In genomic region chr6:7747433-7747832, GRCh38 we compare ENCODE assay signal across 27 cellular contexts. TPM values are rescaled to one million over a fixed set of nuclear protein-coding genes. Genes with fewer than 3 reads are reported as not detected.
DNase-seq lines count a peak whose midpoint lies in the region; ATAC-seq, FAIRE-seq and TF ChIP-seq lines count a peak whose summit lies in the region.
"Had no signal": no experiment of that assay in that cellular context is flagged by ENCODE, and none has a peak within 500 bp of the region (broad histone marks: within the 10 kb centered on the region; RNA-seq: fewer than 3 reads in every experiment).

No MANE protein-coding gene starts in this region.

- POLR2A ChIA-PET in K562 (lab: Yijun Ruan, JAX): interaction anchor here (0.7 kb wide), 1 partner anchor 1590 kb away, joined by 3 read pairs; no protein-coding TSS in a partner anchor

- no peaks in the 10 kb centered on the region for H3K4me1 ChIP-seq in GM23338 (ENCODE audit: insufficient read depth)
- H3K4me1 ChIP-seq in K562 (replicated peaks in 1 of 2; ENCODE audit: control insufficient read depth in 2 of 2, insufficient read depth in 2 of 2, low read length in 2 of 2): no peaks in the 10 kb centered on the region
- H3K4me1 ChIP-seq in tibial nerve: no peaks in the 10 kb centered on the region
- H3K4me1 ChIP-seq: BE2C, BLaER1 had no signal

- H3K9me3 ChIP-seq in WERI-Rb-1 (ENCODE audit: severe bottlenecking): no peaks in the 10 kb centered on the region
- no peaks in the 10 kb centered on the region for H3K9me3 ChIP-seq in K562 (replicated peaks; ENCODE audit: control insufficient read depth, insufficient read depth, low read depth, low read length)
- H3K9me3 ChIP-seq in neural cell (ENCODE audit: low read length): no peaks in the 10 kb centered on the region
- H3K9me3 ChIP-seq in tibial nerve: no peaks in the 10 kb centered on the region
- H3K9me3 ChIP-seq: BE2C, BLaER1 had no signal

- TF ChIP-seq POLR2A in K562 (conservative IDR thresholded peaks at IDR 0.05): no peak
- TF ChIP-seq POLR2A in tibial nerve (IDR thresholded peaks at IDR 0.05): no peak

- H3K27ac ChIP-seq in GM23338 (ENCODE audit: low read depth) (no peak overlapping the region), WERI-Rb-1 (no peak overlapping the region), K562 (ENCODE audit: extremely low read depth, low read depth, low read length) (no peak overlapping the region), neural cell (ENCODE audit: low read length) (peak overlapping the region; percentile 70), tibial nerve (no peak overlapping the region)
- H3K27ac ChIP-seq: BLaER1 had no signal

- TF ChIP-seq CTCF in GM23338 (conservative IDR thresholded peaks at IDR 0.05; ENCODE audit: low read depth in 2 of 2) (peak in 1 of 2 experiments; percentile 27; a peak in 1 of 4 replicates), WERI-Rb-1 (IDR thresholded peaks at IDR 0.05; ENCODE audit: low read depth, low read length) (0 out of 2 replicates have a peak, but pooled peaks have one; percentile 18), K562 (IDR thresholded peaks at IDR 0.05 in 2 of 3, conservative IDR thresholded peaks at IDR 0.05 in 1 of 3; ENCODE audit: insufficient read depth in 2 of 3, low read depth in 1 of 3, low read length in 3 of 3) (peak in 2 of 3 experiments; percentile 8 to 37; a peak in 2 of 6 replicates), neural cell (IDR thresholded peaks at IDR 0.05; ENCODE audit: poor library complexity, severe bottlenecking) (peak; percentile 13), tibial nerve (IDR thresholded peaks at IDR 0.05) (no peak), CD14-positive monocyte (IDR thresholded peaks at IDR 0.05) (no peak)

- H3K4me1 Mint-ChIP-seq in GM23338: peaks cover 13% of the 10 kb centered on the region
- peaks cover 3% of the 10 kb centered on the region for H3K4me1 Mint-ChIP-seq in CD14-positive monocyte
- H3K4me1 Mint-ChIP-seq: CD8-positive, alpha-beta memory T cell had no signal

- H3K4me2 ChIP-seq in GM23338 (no peak overlapping the region), K562 (ENCODE audit: insufficient read depth, low read length) (no peak overlapping the region), neural cell (ENCODE audit: low read length) (no peak overlapping the region)
- H3K4me2 ChIP-seq: BLaER1 had no signal

- H3K9me3 Mint-ChIP-seq in GM23338 (no peaks in the 10 kb centered on the region), CD14-positive monocyte (peaks cover 0 to 2% (median 0%) of the 10 kb centered on the region in 7 donors)
- H3K9me3 Mint-ChIP-seq: CD4-positive, alpha-beta T cell; CD8-positive, alpha-beta memory T cell had no signal

- TF ChIP-seq RAD21 in K562 (CRISPR knock-in tag; conservative IDR thresholded peaks at IDR 0.05 in 1 of 2, IDR thresholded peaks at IDR 0.05 in 1 of 2) (peak in 1 of 2 experiments; percentile 48; a peak in 2 of 4 replicates), neural cell (conservative IDR thresholded peaks at IDR 0.05) (no peak)

- in situ Hi-C loops in K562 (cut with MboI): no loop called here

- 1% methylated on average over 5 of the region's 5 CpGs for WGBS in K562 (ENCODE audit: insufficient coverage, low coverage, missing lambda C conversion rate)
- 94% methylated on average over 5 of the region's 5 CpGs for WGBS in tibial nerve, 2 donors

- DNase-seq in GM23338 (ENCODE audit: low spot score) (no peak), WERI-Rb-1 (peak; percentile 23), K562 (ENCODE audit: extremely low read depth in 1 of 4, low spot score in 3 of 4) (no peak), frontal cortex (ENCODE audit: low spot score in 2 of 2) (no peak), NCI-H187 treated with DMSO at 0.1 percent for 48 hours (lab: John Stamatoyannopoulos, UW) (no peak), tibial nerve (ENCODE audit: low spot score in 2 of 2) (no peak), CD14-positive monocyte (ENCODE audit: low spot score) (no peak)
- DNase-seq: 8988T; ACHN; BE2C; C1 segment of cervical spinal cord; CD4-positive, alpha-beta T cell; CD8-positive, alpha-beta memory T cell; COR-L47; DMS 273 treated with DMSO at 0.1 percent for 48 hours; DMS153; DMS53; DMS79; DND-41; EL; GDM1 had no signal

- H3K36me3 ChIP-seq in GM23338 (ENCODE audit: insufficient read depth) (no peaks in the 10 kb centered on the region), WERI-Rb-1 (no peaks in the 10 kb centered on the region), K562 (ENCODE audit: control insufficient read depth, insufficient read depth, low read length) (no peaks in the 10 kb centered on the region), neural cell (ENCODE audit: insufficient read depth, low read length) (no peaks in the 10 kb centered on the region), tibial nerve (no peaks in the 10 kb centered on the region)
- H3K36me3 ChIP-seq: BE2C, BLaER1 had no signal

- no TSS peak for BruUV-seq in K562 (replicated peaks; lab: Mats Ljungman, UMichigan)

- H3K27ac Mint-ChIP-seq in GM23338 (no peak overlapping the region), CD14-positive monocyte (no peak overlapping the region)
- H3K27ac Mint-ChIP-seq: CD4-positive, alpha-beta T cell; CD8-positive, alpha-beta memory T cell had no signal

- CTCF ChIA-PET in K562 (lab: Yijun Ruan, JAX; ENCODE audit: low intra/inter-chr PET ratio): no interaction called here

- no peak for TF ChIP-seq EP300 in K562 (IDR thresholded peaks at IDR 0.05; ENCODE audit: low read length)
- TF ChIP-seq EP300 in neural cell (conservative IDR thresholded peaks at IDR 0.05; ENCODE audit: poor library complexity, severe bottlenecking): no peak
- no peak for TF ChIP-seq EP300 in tibial nerve (IDR thresholded peaks at IDR 0.05)

- H3K27me3 ChIP-seq in GM23338 (ENCODE audit: insufficient read depth): no peaks in the 10 kb centered on the region
- H3K27me3 ChIP-seq in WERI-Rb-1 (ENCODE audit: insufficient read depth, low read depth, severe bottlenecking): peaks cover 31% of the 10 kb centered on the region
- peaks cover 38 to 55% of the 10 kb centered on the region in 2 experiments for H3K27me3 ChIP-seq in K562 (ENCODE audit: control insufficient read depth in 2 of 2, insufficient read depth in 2 of 2, low read length in 2 of 2)
- no peaks in the 10 kb centered on the region for H3K27me3 ChIP-seq in neural cell (ENCODE audit: insufficient read depth, low read depth, low read length)
- no peaks in the 10 kb centered on the region for H3K27me3 ChIP-seq in tibial nerve
- H3K27me3 ChIP-seq: BLaER1 had no signal

- no peaks in the 10 kb centered on the region for H3K79me2 ChIP-seq in GM23338 (replicated peaks; ENCODE audit: insufficient read depth)
- no peaks in the 10 kb centered on the region for H3K79me2 ChIP-seq in K562 (ENCODE audit: control insufficient read depth, insufficient read depth, low read length)
- no peaks in the 10 kb centered on the region for H3K79me2 ChIP-seq in neural cell (replicated peaks; ENCODE audit: insufficient read depth, low read length)

- H3K9ac ChIP-seq in K562 (ENCODE audit: insufficient read depth in 1 of 2, low read depth in 2 of 2, low read length in 2 of 2) (no peak overlapping the region), neural cell (ENCODE audit: low read length) (peak overlapping the region; percentile 30)
- H3K9ac ChIP-seq: BLaER1 had no signal

- intact Hi-C loops in K562 (cut with micrococcal nuclease) (no loop called here), CD14-positive monocyte (cut with micrococcal nuclease) (no loop called here)

- H4K20me1 ChIP-seq in GM23338 (replicated peaks; ENCODE audit: insufficient read depth) (no peaks in the 10 kb centered on the region), K562 (replicated peaks; ENCODE audit: control insufficient read depth, insufficient read depth, low read length) (no peaks in the 10 kb centered on the region), neural cell (ENCODE audit: insufficient read depth) (no peaks in the 10 kb centered on the region)
- H4K20me1 ChIP-seq: BLaER1 had no signal

- ATAC-seq in GM23338 (peak; percentile 37; the same call in 2 of the 3 replicates), K562 (peak; percentile 64; the same call in 2 of the 3 replicates)
- ATAC-seq: GM12878 had no signal

- H3K4me3 Mint-ChIP-seq in GM23338: no peak overlapping the region
- no peak overlapping the region for H3K4me3 Mint-ChIP-seq in CD14-positive monocyte
- H3K4me3 Mint-ChIP-seq: CD4-positive, alpha-beta T cell; CD8-positive, alpha-beta memory T cell had no signal

- H3K9me2 ChIP-seq in GM23338 (ENCODE audit: insufficient read depth) (no peaks in the 10 kb centered on the region), neural cell (ENCODE audit: insufficient read depth, low read length) (no peaks in the 10 kb centered on the region)

- H3K4me3 ChIP-seq in GM23338 (no peak overlapping the region), WERI-Rb-1 (ENCODE audit: low read depth, low read length) (no peak overlapping the region), K562 (no peak overlapping the region), neural cell (ENCODE audit: low read length) (no peak overlapping the region), tibial nerve (no peak overlapping the region)
- H3K4me3 ChIP-seq: BLaER1, GM12878 had no signal

- FAIRE-seq in K562 (lab: Jason Lieb, UNC) (no peak), frontal cortex (lab: Jason Lieb, UNC) (no peak)
- FAIRE-seq: A204.1, GM12878, GM12892, GM18507 had no signal

- H2AFZ ChIP-seq in GM23338: no peak overlapping the region
- H2AFZ ChIP-seq in K562 (ENCODE audit: low read depth, low read length): no peak overlapping the region
- H2AFZ ChIP-seq in neural cell (ENCODE audit: low read depth, low read length): no peak overlapping the region

- H3F3A ChIP-seq in GM23338 (replicated peaks; ENCODE audit: low read depth) (no peaks in the 10 kb centered on the region), neural cell (ENCODE audit: insufficient read depth, low read length, poor library complexity, severe bottlenecking) (no peaks in the 10 kb centered on the region)

- H3K27me3 Mint-ChIP-seq in GM23338 (ENCODE audit: insufficient read depth, low read depth, poor library complexity) (peaks cover 8% of the 10 kb centered on the region), CD14-positive monocyte (ENCODE audit: low read depth in 3 of 3) (peaks cover 3% of the 10 kb centered on the region in 3 donors)

- H3K36me3 Mint-ChIP-seq in GM23338 (ENCODE audit: low read depth) (no peaks in the 10 kb centered on the region), CD14-positive monocyte (no peaks in the 10 kb centered on the region)
- H3K36me3 Mint-ChIP-seq: CD8-positive, alpha-beta memory T cell had no signal

- no peaks in the 10 kb centered on the region for H3K9me1 ChIP-seq in K562 (ENCODE audit: control insufficient read depth, insufficient read depth, low read length)

RNA-seq across cellular contexts. Expression of gene BMP6, which starts 21.5 kb away (rescaled TPM):
- 2.8 and 3.1 TPM in 2 replicates for total RNA-seq in GM23338 (2014; rRNA removed; shearing (Covaris generic))
- polyA plus RNA-seq in GM23338 (2016; fragmentation: Nextera tagmentation; extraction: Ambion mirVana) (0.56 and 0.84 TPM in 2 replicates), K562 (2011; rRNA removed) (0.04 and 0.15 TPM in 2 replicates), K562 (2014; fragmentation: Illumina TruSeq; extraction: Trizol) (0.10 TPM in 2 replicates), K562 (2014; fragmentation: Nextera tagmentation; extraction: Ambion mirVana) (under 1 TPM in 1 of 2 experiments, not detected in 1; 0.01 TPM), K562 (2014; rRNA removed) (0.05 and 0.22 TPM in 2 replicates), neural cell (1.8 and 2.4 TPM in 2 replicates), CD14-positive monocyte (not detected)
- total RNA-seq in K562 (2011; cell fraction: chromatin; rRNA removed; ENCODE audit: low replicate concordance): not detected in 2 replicates
- total RNA-seq in K562 (2011; cell fraction: nucleolus; rRNA removed): 0.17 TPM in 1 of 2 replicates, not detected in the other
- total RNA-seq in K562 (2011; cell fraction: nucleoplasm; rRNA removed): not detected in 2 replicates
- total RNA-seq in K562 (2014; rRNA removed) (not detected in 2 replicates), K562 (2014; rRNA removed; fragmentation: Illumina TruSeq; extraction: Trizol) (0.10 TPM in 1 of 2 replicates, not detected in the other), K562 (2015; rRNA removed; fragmentation: Illumina TruSeq; extraction: Trizol) (0.07 and 0.15 TPM in 2 replicates), K562 (2021) (0.07 and 0.13 TPM in 2 replicates), frontal cortex (4.9 TPM), tibial nerve (1 to 10 TPM; 4.8 to 8.8 (median 7.3) TPM)
- polyA plus RNA-seq in K562 (2011; cell fraction: cytosol; rRNA removed): 0.06 and 0.21 TPM in 2 replicates
- 0.06 TPM in 1 of 2 replicates, not detected in the other for polyA plus RNA-seq in K562 (2011; cell fraction: nucleus; rRNA removed)
- 0.13 and 0.26 TPM in 2 replicates for polyA plus RNA-seq in K562 (2012)
- polyA minus RNA-seq in K562 (2011; rRNA and poly(A)+ RNA removed): 0.07 and 0.36 TPM in 2 replicates
- 1.1 TPM in 1 of 2 replicates, not detected in the other for polyA minus RNA-seq in K562 (2011; cell fraction: cytosol; rRNA and poly(A)+ RNA removed)
- 0.13 and 0.22 TPM in 2 replicates for polyA minus RNA-seq in K562 (2011; cell fraction: nucleus; rRNA and poly(A)+ RNA removed)
- polyA minus RNA-seq in neural cell: 3.0 and 3.4 TPM in 2 replicates
- total RNA-seq: CD4-positive, alpha-beta T cell; CD8-positive, alpha-beta memory T cell had no signal
- polyA plus RNA-seq: CD8-positive, alpha-beta memory T cell had no signal

Comparison
In these comparisons a context has a peak if more than half of its experiments do, and no peak if none do; other contexts are left out.
1. CTCF ChIP-seq: peak in WERI-Rb-1 (single experiment), K562 (2 of 3) and neural cell (single experiment); none in tibial nerve (0 of 5) and CD14-positive monocyte (single experiment).